ENCODE assay signal across 1 cellular context in the genomic region with DNA sequence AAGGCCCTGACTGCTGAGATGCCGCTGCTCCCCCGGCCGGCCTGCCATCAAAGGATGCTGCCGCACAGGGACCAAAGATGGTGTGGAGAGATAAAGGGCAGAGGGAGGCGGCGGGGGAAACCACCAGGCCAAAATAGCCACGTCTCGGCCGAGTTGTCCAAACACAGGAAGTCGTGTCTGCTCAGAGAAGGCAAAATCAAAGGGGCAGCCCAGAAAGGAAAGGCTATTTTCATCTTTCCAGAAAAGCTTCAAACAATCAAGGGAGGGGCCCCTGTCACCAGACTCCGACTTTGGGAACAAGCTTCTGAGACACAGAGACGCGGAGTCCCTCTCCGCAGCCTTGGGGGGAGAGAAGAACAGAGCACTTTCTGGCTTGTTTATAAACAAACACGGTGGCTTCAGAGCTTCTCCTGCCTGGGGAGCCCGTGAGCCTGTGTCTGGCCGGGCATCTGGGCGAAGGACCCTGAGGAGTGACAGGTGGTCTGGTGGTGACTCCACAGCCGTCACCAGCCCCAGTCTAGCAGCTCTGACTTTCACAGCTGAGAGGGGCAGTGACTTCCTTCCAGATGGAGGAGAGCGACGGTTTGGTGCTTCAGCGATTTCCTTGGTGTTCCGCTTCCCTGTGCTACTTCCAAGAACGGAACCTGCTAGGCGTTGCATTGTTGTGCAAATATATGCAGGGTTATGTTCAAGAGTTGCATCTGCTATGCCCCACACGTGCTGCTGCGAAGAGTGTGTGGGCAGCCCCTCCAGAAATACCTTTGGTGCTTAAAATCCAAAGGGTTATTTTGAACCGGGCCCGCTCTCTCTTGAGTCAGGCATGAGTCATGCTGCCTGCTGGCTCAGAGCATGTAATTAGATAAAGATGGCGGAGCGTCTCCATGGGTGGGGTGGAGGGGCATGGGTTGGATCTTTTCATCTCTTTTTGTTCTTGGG.
TF ChIP-seq lines count a peak whose summit lies in the region.

No MANE protein-coding gene starts in this region.

TF ChIP-seq in GM12878, 131 proteins besides CTCF, POLR2A, EP300 and RAD21 (continues in another document):
- TF ChIP-seq YY1 (IDR thresholded peaks at IDR 0.05; ENCODE audit: low read depth, low read length) (peak; percentile 85), E2F4 (IDR thresholded peaks at IDR 0.05; ENCODE audit: low read depth, low read length) (0 out of 2 replicates have a peak, but pooled peaks have one; percentile 26), BHLHE40 (IDR thresholded peaks at IDR 0.05; ENCODE audit: borderline replicate concordance in 1 of 2, low read depth in 2 of 2, low read length in 1 of 2) (peak; percentile 65 to 69), RELB (IDR thresholded peaks at IDR 0.05; ENCODE audit: low read depth) (no peak), E4F1 (IDR thresholded peaks at IDR 0.05; ENCODE audit: borderline replicate concordance, partially characterized antibody) (no peak), ATF7 (IDR thresholded peaks at IDR 0.05; ENCODE audit: low read depth) (no peak), ESRRA (IDR thresholded peaks at IDR 0.05; ENCODE audit: low read length) (no peak), SIN3A (IDR thresholded peaks at IDR 0.05; ENCODE audit: low read depth, low read length) (no peak), ASH2L (IDR thresholded peaks at IDR 0.05; ENCODE audit: borderline replicate concordance, low read depth) (no peak), RCOR1 (conservative IDR thresholded peaks at IDR 0.05; ENCODE audit: low read depth, low read length) (no peak), GABPA (IDR thresholded peaks at IDR 0.05; ENCODE audit: low read depth) (no peak), SP1 (IDR thresholded peaks at IDR 0.05; ENCODE audit: low read depth, low read length) (no peak), POLR2AphosphoS5 (IDR thresholded peaks at IDR 0.05; ENCODE audit: low read length) (no peak), CBX5 (IDR thresholded peaks at IDR 0.05; ENCODE audit: low read depth) (no peak), MEF2A (IDR thresholded peaks at IDR 0.05; ENCODE audit: insufficient read depth, low read depth, low read length) (peak; percentile 79), NR2C2 (IDR thresholded peaks at IDR 0.05; ENCODE audit: borderline replicate concordance, control insufficient read depth, insufficient read length, low read depth) (no peak), MEF2B (IDR thresholded peaks at IDR 0.05; ENCODE audit: partially characterized antibody, poor library complexity, severe bottlenecking) (peak; percentile 35), EED (IDR thresholded peaks at IDR 0.05; ENCODE audit: low read depth) (0 out of 2 replicates have a peak, but pooled peaks have one; percentile 7), KDM1A (IDR thresholded peaks at IDR 0.05; ENCODE audit: borderline replicate concordance) (no peak), RUNX3 (IDR thresholded peaks at IDR 0.05; ENCODE audit: low read length) (peak; percentile 48), JUND (IDR thresholded peaks at IDR 0.05; ENCODE audit: low read depth, low read length) (no peak), CBFB (IDR thresholded peaks at IDR 0.05; ENCODE audit: low read depth) (no peak), MYB (IDR thresholded peaks at IDR 0.05; ENCODE audit: borderline replicate concordance, low read depth, low read length) (no peak), SMAD1 (IDR thresholded peaks at IDR 0.05; ENCODE audit: low read depth, partially characterized antibody) (no peak), IKZF1 (conservative IDR thresholded peaks at IDR 0.05) (peak; percentile 50; the same call in 1 of the 2 replicates), TCF12 (IDR thresholded peaks at IDR 0.05; ENCODE audit: low read depth, low read length) (0 out of 2 replicates have a peak, but pooled peaks have one; percentile 7), ZNF384 (IDR thresholded peaks at IDR 0.05; ENCODE audit: borderline replicate concordance, low read depth, low read length) (no peak), IKZF2 (IDR thresholded peaks at IDR 0.05) (0 out of 4 replicates have a peak, but pooled peaks have one; percentile 20 to 29), LARP7 (IDR thresholded peaks at IDR 0.05) (no peak), PKNOX1 (IDR thresholded peaks at IDR 0.05) (peak; percentile 19; the same call in 1 of the 2 replicates), STAT3 (IDR thresholded peaks at IDR 0.05; ENCODE audit: low read depth, low read length) (no peak), HDAC2 (IDR thresholded peaks at IDR 0.05) (no peak), SPI1 (IDR thresholded peaks at IDR 0.05; ENCODE audit: borderline replicate concordance, insufficient read depth, low read depth, low read length) (peak; percentile 12; the same call in 1 of the 2 replicates), BMI1 (IDR thresholded peaks at IDR 0.05; ENCODE audit: borderline replicate concordance) (no peak), NFYA (IDR thresholded peaks at IDR 0.05; ENCODE audit: borderline replicate concordance, low read depth, low read length) (no peak), TAF1 (IDR thresholded peaks at IDR 0.05; ENCODE audit: borderline replicate concordance, low read depth, low read length) (0 out of 2 replicates have a peak, but pooled peaks have one; percentile 18), SUPT20H (IDR thresholded peaks at IDR 0.05; ENCODE audit: borderline replicate concordance, control insufficient read depth, low read depth, low read length) (no peak), NBN (IDR thresholded peaks at IDR 0.05) (no peak), BCL11A (IDR thresholded peaks at IDR 0.05; ENCODE audit: low read depth, low read length) (0 out of 2 replicates have a peak, but pooled peaks have one; percentile 8), MTA3 (IDR thresholded peaks at IDR 0.05; ENCODE audit: borderline replicate concordance, low read length) (no peak; the same call in 1 of the 2 replicates), MTA2 (IDR thresholded peaks at IDR 0.05; ENCODE audit: low read depth) (no peak), CREB1 (IDR thresholded peaks at IDR 0.05; ENCODE audit: low read depth) (no peak)
- TF ChIP-seq, protein P1, sequence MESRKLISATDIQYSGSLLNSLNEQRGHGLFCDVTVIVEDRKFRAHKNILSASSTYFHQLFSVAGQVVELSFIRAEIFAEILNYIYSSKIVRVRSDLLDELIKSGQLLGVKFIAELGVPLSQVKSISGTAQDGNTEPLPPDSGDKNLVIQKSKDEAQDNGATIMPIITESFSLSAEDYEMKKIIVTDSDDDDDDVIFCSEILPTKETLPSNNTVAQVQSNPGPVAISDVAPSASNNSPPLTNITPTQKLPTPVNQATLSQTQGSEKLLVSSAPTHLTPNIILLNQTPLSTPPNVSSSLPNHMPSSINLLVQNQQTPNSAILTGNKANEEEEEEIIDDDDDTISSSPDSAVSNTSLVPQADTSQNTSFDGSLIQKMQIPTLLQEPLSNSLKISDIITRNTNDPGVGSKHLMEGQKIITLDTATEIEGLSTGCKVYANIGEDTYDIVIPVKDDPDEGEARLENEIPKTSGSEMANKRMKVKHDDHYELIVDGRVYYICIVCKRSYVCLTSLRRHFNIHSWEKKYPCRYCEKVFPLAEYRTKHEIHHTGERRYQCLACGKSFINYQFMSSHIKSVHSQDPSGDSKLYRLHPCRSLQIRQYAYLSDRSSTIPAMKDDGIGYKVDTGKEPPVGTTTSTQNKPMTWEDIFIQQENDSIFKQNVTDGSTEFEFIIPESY (IDR thresholded peaks at IDR 0.05), result no peak
- TF ChIP-seq, protein P2, sequence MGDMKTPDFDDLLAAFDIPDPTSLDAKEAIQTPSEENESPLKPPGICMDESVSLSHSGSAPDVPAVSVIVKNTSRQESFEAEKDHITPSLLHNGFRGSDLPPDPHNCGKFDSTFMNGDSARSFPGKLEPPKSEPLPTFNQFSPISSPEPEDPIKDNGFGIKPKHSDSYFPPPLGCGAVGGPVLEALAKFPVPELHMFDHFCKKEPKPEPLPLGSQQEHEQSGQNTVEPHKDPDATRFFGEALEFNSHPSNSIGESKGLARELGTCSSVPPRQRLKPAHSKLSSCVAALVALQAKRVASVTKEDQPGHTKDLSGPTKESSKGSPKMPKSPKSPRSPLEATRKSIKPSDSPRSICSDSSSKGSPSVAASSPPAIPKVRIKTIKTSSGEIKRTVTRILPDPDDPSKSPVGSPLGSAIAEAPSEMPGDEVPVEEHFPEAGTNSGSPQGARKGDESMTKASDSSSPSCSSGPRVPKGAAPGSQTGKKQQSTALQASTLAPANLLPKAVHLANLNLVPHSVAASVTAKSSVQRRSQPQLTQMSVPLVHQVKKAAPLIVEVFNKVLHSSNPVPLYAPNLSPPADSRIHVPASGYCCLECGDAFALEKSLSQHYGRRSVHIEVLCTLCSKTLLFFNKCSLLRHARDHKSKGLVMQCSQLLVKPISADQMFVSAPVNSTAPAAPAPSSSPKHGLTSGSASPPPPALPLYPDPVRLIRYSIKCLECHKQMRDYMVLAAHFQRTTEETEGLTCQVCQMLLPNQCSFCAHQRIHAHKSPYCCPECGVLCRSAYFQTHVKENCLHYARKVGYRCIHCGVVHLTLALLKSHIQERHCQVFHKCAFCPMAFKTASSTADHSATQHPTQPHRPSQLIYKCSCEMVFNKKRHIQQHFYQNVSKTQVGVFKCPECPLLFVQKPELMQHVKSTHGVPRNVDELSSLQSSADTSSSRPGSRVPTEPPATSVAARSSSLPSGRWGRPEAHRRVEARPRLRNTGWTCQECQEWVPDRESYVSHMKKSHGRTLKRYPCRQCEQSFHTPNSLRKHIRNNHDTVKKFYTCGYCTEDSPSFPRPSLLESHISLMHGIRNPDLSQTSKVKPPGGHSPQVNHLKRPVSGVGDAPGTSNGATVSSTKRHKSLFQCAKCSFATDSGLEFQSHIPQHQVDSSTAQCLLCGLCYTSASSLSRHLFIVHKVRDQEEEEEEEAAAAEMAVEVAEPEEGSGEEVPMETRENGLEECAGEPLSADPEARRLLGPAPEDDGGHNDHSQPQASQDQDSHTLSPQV (IDR thresholded peaks at IDR 0.05), result no peak
- TF ChIP-seq, protein P3, sequence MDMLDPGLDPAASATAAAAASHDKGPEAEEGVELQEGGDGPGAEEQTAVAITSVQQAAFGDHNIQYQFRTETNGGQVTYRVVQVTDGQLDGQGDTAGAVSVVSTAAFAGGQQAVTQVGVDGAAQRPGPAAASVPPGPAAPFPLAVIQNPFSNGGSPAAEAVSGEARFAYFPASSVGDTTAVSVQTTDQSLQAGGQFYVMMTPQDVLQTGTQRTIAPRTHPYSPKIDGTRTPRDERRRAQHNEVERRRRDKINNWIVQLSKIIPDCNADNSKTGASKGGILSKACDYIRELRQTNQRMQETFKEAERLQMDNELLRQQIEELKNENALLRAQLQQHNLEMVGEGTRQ (IDR thresholded peaks at IDR 0.05; ENCODE audit: borderline replicate concordance, low read depth, low read length), result no peak
- TF ChIP-seq, protein P4, sequence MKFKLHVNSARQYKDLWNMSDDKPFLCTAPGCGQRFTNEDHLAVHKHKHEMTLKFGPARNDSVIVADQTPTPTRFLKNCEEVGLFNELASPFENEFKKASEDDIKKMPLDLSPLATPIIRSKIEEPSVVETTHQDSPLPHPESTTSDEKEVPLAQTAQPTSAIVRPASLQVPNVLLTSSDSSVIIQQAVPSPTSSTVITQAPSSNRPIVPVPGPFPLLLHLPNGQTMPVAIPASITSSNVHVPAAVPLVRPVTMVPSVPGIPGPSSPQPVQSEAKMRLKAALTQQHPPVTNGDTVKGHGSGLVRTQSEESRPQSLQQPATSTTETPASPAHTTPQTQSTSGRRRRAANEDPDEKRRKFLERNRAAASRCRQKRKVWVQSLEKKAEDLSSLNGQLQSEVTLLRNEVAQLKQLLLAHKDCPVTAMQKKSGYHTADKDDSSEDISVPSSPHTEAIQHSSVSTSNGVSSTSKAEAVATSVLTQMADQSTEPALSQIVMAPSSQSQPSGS (IDR thresholded peaks at IDR 0.05; ENCODE audit: low read length), result no peak
